ENCODE assay signal across 8 cellular contexts in genomic region chr9:4678679-4679267, GRCh38. TPM values are rescaled to one million over a fixed set of nuclear protein-coding genes. Genes with fewer than 3 reads are reported as not detected.
DNase-seq lines count a peak whose midpoint lies in the region; ATAC-seq and TF ChIP-seq lines count a peak whose summit lies in the region.

No MANE protein-coding gene starts in this region.

- H2AFZ ChIP-seq in GM23338 = peak overlapping the region; percentile 16; the same call in 1 of the 2 replicates

- H3K4me1 Mint-ChIP-seq in GM23338 = no peaks in the 10 kb centered on the region; the same call in 2 of the 3 replicates

- peaks cover 3% of the 10 kb centered on the region for H3K27me3 Mint-ChIP-seq in GM23338 (ENCODE audit: insufficient read depth, low read depth, poor library complexity)

- 2% methylated on average over 16 of the region's 16 CpGs for WGBS in thymus

- peaks cover 7% of the 10 kb centered on the region for H3F3A ChIP-seq in GM23338 (replicated peaks; ENCODE audit: low read depth)

- no peaks in the 10 kb centered on the region for H4K20me1 ChIP-seq in GM23338 (replicated peaks; ENCODE audit: insufficient read depth)

- no peaks in the 10 kb centered on the region for H3K27me3 ChIP-seq in GM23338 (ENCODE audit: insufficient read depth)
- H3K27me3 ChIP-seq in thymus (ENCODE audit: control insufficient read depth, insufficient read depth) = no peaks in the 10 kb centered on the region

- H3K9me2 ChIP-seq in GM23338 (ENCODE audit: insufficient read depth) = no peaks in the 10 kb centered on the region

- DNase-seq in NCI-H345 (lab: John Stamatoyannopoulos, UW) (peak; percentile 23), NCI-H345 treated with DMSO at 0.1 percent for 48 hours (lab: John Stamatoyannopoulos, UW; ENCODE audit: unreplicated experiment) (no peak), GM23338 (ENCODE audit: low spot score) (peak; percentile 43), NCI-H2196 treated with DMSO at 0.1 percent for 48 hours (lab: John Stamatoyannopoulos, UW; ENCODE audit: unreplicated experiment) (peak; percentile 46), cardiac fibroblast (ENCODE audit: low read depth in 2 of 2) (peak; percentile 54 to 62), left lobe of liver (ENCODE audit: low spot score) (no peak)

- H3K4me2 ChIP-seq in GM23338 = peak overlapping the region; percentile 79

- peak; percentile 9 for ATAC-seq in GM23338
- ATAC-seq in left lobe of liver = peak; percentile 15
- ATAC-seq in HG03469 (IDR thresholded peaks at IDR 0.05; ENCODE audit: unreplicated experiment) = no peak

- H3K27ac ChIP-seq in GM23338 (ENCODE audit: low read depth) = peak overlapping the region; percentile 99
- H3K27ac ChIP-seq in thymus (ENCODE audit: low read depth) = peak overlapping the region; percentile 100

- H3K4me3 Mint-ChIP-seq in GM23338 = no peak overlapping the region

- no peaks in the 10 kb centered on the region for H3K9me3 ChIP-seq in thymus (ENCODE audit: control insufficient read depth)

- H3K4me3 ChIP-seq in GM23338 = peak overlapping the region; percentile 94
- H3K4me3 ChIP-seq in cardiac fibroblast (replicated peaks in 1 of 2; ENCODE audit: low read depth in 2 of 2, low read length in 2 of 2) = peak overlapping the region; percentile 91 to 97
- H3K4me3 ChIP-seq in thymus (ENCODE audit: low read length) = peak overlapping the region; percentile 56

- peaks cover 37% of the 10 kb centered on the region for H3K79me2 ChIP-seq in GM23338 (replicated peaks; ENCODE audit: insufficient read depth)

- H3K9me3 Mint-ChIP-seq in GM23338 = no peaks in the 10 kb centered on the region

- H3K36me3 ChIP-seq in GM23338 (ENCODE audit: insufficient read depth) (no peaks in the 10 kb centered on the region), thymus (ENCODE audit: control insufficient read depth, insufficient read depth) (no peaks in the 10 kb centered on the region)

- H3K27ac Mint-ChIP-seq in GM23338 = no peak overlapping the region

- peaks cover 24% of the 10 kb centered on the region for H3K4me1 ChIP-seq in GM23338 (ENCODE audit: insufficient read depth)
- H3K4me1 ChIP-seq in thymus (ENCODE audit: control insufficient read depth, insufficient read depth, low read length) = no peaks in the 10 kb centered on the region

- no peaks in the 10 kb centered on the region for H3K36me3 Mint-ChIP-seq in GM23338 (ENCODE audit: low read depth)

- TF ChIP-seq CTCF in GM23338 (conservative IDR thresholded peaks at IDR 0.05; ENCODE audit: low read depth in 2 of 2) (no peak), cardiac fibroblast (IDR thresholded peaks at IDR 0.05; ENCODE audit: low read depth, low read length) (no peak)

TF ChIP-seq in GM23338, 12 proteins besides CTCF, POLR2A, EP300 and RAD21 (continues in another document):
- TF ChIP-seq ZNF462 (CRISPR knock-in tag; IDR thresholded peaks at IDR 0.05) (no peak), NANOG (IDR thresholded peaks at IDR 0.05; ENCODE audit: borderline replicate concordance) (no peak), EZH2phosphoT487 (IDR thresholded peaks at IDR 0.05; ENCODE audit: unreplicated experiment) (no peak), EZH2 (IDR thresholded peaks at IDR 0.05; ENCODE audit: low read depth, unreplicated experiment) (no peak), ETS1 (IDR thresholded peaks at IDR 0.05) (no peak), STAT1 (IDR thresholded peaks at IDR 0.05; ENCODE audit: unreplicated experiment) (no peak), POLR2AphosphoS5 (IDR thresholded peaks at IDR 0.05; ENCODE audit: low read depth) (no peak), ZNF331 (CRISPR knock-in tag; IDR thresholded peaks at IDR 0.05; ENCODE audit: low read depth) (no peak)

RNA-seq across cellular contexts. Expression of gene CDC37L1, which starts 0.6 kb away (rescaled TPM):
- total RNA-seq in GM23338 (2014; rRNA removed; shearing (Covaris generic)) = 26.9 and 28.9 TPM in 2 replicates
- polyA plus RNA-seq in GM23338 (2016; fragmentation: Nextera tagmentation; extraction: Ambion mirVana) = 24.0 and 29.6 TPM in 2 replicates
- 20.6 TPM for total RNA-seq in left lobe of liver
- 16.9 TPM for polyA plus RNA-seq in thymus

RNA-seq across cellular contexts. Expression of gene SPATA6L, which starts 12.5 kb away (rescaled TPM):
- 0.39 and 1.7 TPM in 2 replicates for total RNA-seq in GM23338 (2014; rRNA removed; shearing (Covaris generic))
- 1.9 and 2.2 TPM in 2 replicates for polyA plus RNA-seq in GM23338 (2016; fragmentation: Nextera tagmentation; extraction: Ambion mirVana)
- 3.7 TPM for total RNA-seq in left lobe of liver
- polyA plus RNA-seq in thymus = 1.2 TPM

RNA-seq across cellular contexts. Expression of gene PLPP6, which starts 16.7 kb away (rescaled TPM):
- 13.2 and 15.2 TPM in 2 replicates for total RNA-seq in GM23338 (2014; rRNA removed; shearing (Covaris generic))
- 5.8 and 6.3 TPM in 2 replicates for polyA plus RNA-seq in GM23338 (2016; fragmentation: Nextera tagmentation; extraction: Ambion mirVana)
- total RNA-seq in left lobe of liver = 7.0 TPM
- 12.4 TPM for polyA plus RNA-seq in thymus

Comparison
In these comparisons a context has a peak if more than half of its experiments do, and no peak if none do; other contexts are left out.
1. DNase-seq: peak in NCI-H345 (single experiment), GM23338 (single experiment), NCI-H2196 treated with DMSO at 0.1 percent for 48 hours (single experiment) and cardiac fibroblast (2 of 2); none in NCI-H345 treated with DMSO at 0.1 percent for 48 hours (single experiment) and left lobe of liver (single experiment).
2. Peak in every context shown above with its lines, with median percentiles within 50 percentile points of each other: H3K4me3 ChIP-seq.